ENCODE assay signal across 1 cellular context in genomic region chr7:131603932-131604331, GRCh38.
TF ChIP-seq lines count a peak whose summit lies in the region.

No MANE protein-coding gene starts in this region.

TF ChIP-seq in HepG2, 621 proteins besides CTCF, POLR2A, EP300 and RAD21:
- TF ChIP-seq, protein P1, sequence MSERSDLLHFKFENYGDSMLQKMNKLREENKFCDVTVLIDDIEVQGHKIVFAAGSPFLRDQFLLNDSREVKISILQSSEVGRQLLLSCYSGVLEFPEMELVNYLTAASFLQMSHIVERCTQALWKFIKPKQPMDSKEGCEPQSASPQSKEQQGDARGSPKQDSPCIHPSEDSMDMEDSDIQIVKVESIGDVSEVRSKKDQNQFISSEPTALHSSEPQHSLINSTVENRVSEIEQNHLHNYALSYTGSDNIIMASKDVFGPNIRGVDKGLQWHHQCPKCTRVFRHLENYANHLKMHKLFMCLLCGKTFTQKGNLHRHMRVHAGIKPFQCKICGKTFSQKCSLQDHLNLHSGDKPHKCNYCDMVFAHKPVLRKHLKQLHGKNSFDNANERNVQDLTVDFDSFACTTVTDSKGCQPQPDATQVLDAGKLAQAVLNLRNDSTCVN (CRISPR knock-in tag; IDR thresholded peaks at IDR 0.05; ENCODE audit: borderline replicate concordance): no peak
- TF ChIP-seq HHEX (CRISPR knock-in tag; IDR thresholded peaks at IDR 0.05): no peak
- TF ChIP-seq YEATS4 (CRISPR knock-in tag; IDR thresholded peaks at IDR 0.05; ENCODE audit: borderline replicate concordance): no peak
- no peak for TF ChIP-seq ZNF280D (CRISPR knock-in tag; IDR thresholded peaks at IDR 0.05)
- TF ChIP-seq ZNF235 (CRISPR knock-in tag; IDR thresholded peaks at IDR 0.05; ENCODE audit: borderline replicate concordance): no peak
- TF ChIP-seq ZNF674 (CRISPR knock-in tag; IDR thresholded peaks at IDR 0.05; ENCODE audit: low read depth): no peak
- no peak for TF ChIP-seq MYC (CRISPR knock-in tag; IDR thresholded peaks at IDR 0.05; ENCODE audit: borderline replicate concordance)
- TF ChIP-seq GZF1 (CRISPR knock-in tag; IDR thresholded peaks at IDR 0.05): no peak
- no peak for TF ChIP-seq ZFP90 (CRISPR knock-in tag; IDR thresholded peaks at IDR 0.05; ENCODE audit: borderline replicate concordance)
- TF ChIP-seq TSC22D2 (CRISPR knock-in tag; IDR thresholded peaks at IDR 0.05; ENCODE audit: borderline replicate concordance): no peak
- TF ChIP-seq TRIM24 (CRISPR knock-in tag; IDR thresholded peaks at IDR 0.05): no peak
- TF ChIP-seq ZNF282 (IDR thresholded peaks at IDR 0.05; ENCODE audit: partially characterized antibody): no peak
- TF ChIP-seq FOXA1 (IDR thresholded peaks at IDR 0.05): no peak
- TF ChIP-seq FOXA1 (CRISPR knock-in tag; IDR thresholded peaks at IDR 0.05): no peak
- TF ChIP-seq ATAD3A (CRISPR knock-in tag; IDR thresholded peaks at IDR 0.05): no peak
- TF ChIP-seq, protein P2, sequence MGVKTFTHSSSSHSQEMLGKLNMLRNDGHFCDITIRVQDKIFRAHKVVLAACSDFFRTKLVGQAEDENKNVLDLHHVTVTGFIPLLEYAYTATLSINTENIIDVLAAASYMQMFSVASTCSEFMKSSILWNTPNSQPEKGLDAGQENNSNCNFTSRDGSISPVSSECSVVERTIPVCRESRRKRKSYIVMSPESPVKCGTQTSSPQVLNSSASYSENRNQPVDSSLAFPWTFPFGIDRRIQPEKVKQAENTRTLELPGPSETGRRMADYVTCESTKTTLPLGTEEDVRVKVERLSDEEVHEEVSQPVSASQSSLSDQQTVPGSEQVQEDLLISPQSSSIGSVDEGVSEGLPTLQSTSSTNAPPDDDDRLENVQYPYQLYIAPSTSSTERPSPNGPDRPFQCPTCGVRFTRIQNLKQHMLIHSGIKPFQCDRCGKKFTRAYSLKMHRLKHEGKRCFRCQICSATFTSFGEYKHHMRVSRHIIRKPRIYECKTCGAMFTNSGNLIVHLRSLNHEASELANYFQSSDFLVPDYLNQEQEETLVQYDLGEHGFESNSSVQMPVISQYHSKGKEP (CRISPR knock-in tag; IDR thresholded peaks at IDR 0.05): no peak
- no peak for TF ChIP-seq ZNF563 (CRISPR knock-in tag; IDR thresholded peaks at IDR 0.05)
- TF ChIP-seq FOXP1 (IDR thresholded peaks at IDR 0.05): no peak
- TF ChIP-seq FOXP1 (CRISPR knock-in tag; IDR thresholded peaks at IDR 0.05): no peak
- no peak for TF ChIP-seq NCOA1 (CRISPR knock-in tag; IDR thresholded peaks at IDR 0.05)
